ENCODE assay signal across 16 cellular contexts in genomic region chrX:16978193-16978984, GRCh38.
"Had no signal": no experiment of that assay in that cellular context is flagged by ENCODE, and none has a peak within 500 bp of the region (broad histone marks: within the 10 kb centered on the region; RNA-seq: fewer than 3 reads in every experiment).

No MANE protein-coding gene starts in this region.

- DNase-seq: activated CD4-positive, alpha-beta T cell treated with anti-CD3 and anti-CD28 coated beads, Interleukin-2, amount 50 U/mL, for 1 hour; activated CD8-positive, alpha-beta memory T cell treated with anti-CD3 and anti-CD28 coated beads for 24 hours; activated naive CD4-positive, alpha-beta T cell; activated naive CD8-positive, alpha-beta T cell treated with anti-CD3 and anti-CD28 coated beads, Interleukin-2, amount 10 ng/mL, durations not matched to agents 7 days and 5 days; brain microvascular endothelial cell; cerebellar nuclear complex; left colon; naive B cell; T-helper 9 cell had no signal

- FAIRE-seq: islet of Langerhans had no signal

- H3K27me3 Mint-ChIP-seq: dendritic cell treated with granulocyte-macrophage colony-stimulating factor and Interleukin-4, amounts not matched to agents 40 ng/mL and 50 ng/mL, for 4 days; naive B cell had no signal

- H3K4me3 Mint-ChIP-seq: activated naive CD8-positive, alpha-beta T cell treated with anti-CD3 and anti-CD28 coated beads, Interleukin-2, amount 10 ng/mL, durations not matched to agents 7 days and 5 days; dendritic cell treated with granulocyte-macrophage colony-stimulating factor and Interleukin-4, amounts not matched to agents 40 ng/mL and 50 ng/mL, for 4 days; naive B cell; stimulated activated effector memory CD8-positive, alpha-beta T cell treated with anti-CD3 and anti-CD28 coated beads, Interleukin-12 subunit alpha, Interleukin-12 subunit beta, amount 100 ng/mL, for 72 hours had no signal

- H3K27me3 ChIP-seq: brain microvascular endothelial cell, ovary had no signal

- ATAC-seq: activated CD4-positive, CD25-positive, alpha-beta regulatory T cell treated with anti-CD3 and anti-CD28 coated beads, Interleukin-2, amount 50 U/mL, for 24 hours; left colon; stimulated activated effector memory CD8-positive, alpha-beta T cell treated with anti-CD3 and anti-CD28 coated beads, Interleukin-12 subunit alpha, Interleukin-12 subunit beta, amount 100 ng/mL, for 72 hours had no signal

- H3K27ac ChIP-seq: brain microvascular endothelial cell, epithelial cell of prostate, ovary had no signal

- H3K4me1 Mint-ChIP-seq: activated naive CD8-positive, alpha-beta T cell treated with anti-CD3 and anti-CD28 coated beads, Interleukin-2, amount 10 ng/mL, durations not matched to agents 7 days and 5 days; stimulated activated effector memory CD8-positive, alpha-beta T cell treated with anti-CD3 and anti-CD28 coated beads, Interleukin-12 subunit alpha, Interleukin-12 subunit beta, amount 100 ng/mL, for 72 hours had no signal

- H3K36me3 Mint-ChIP-seq: activated naive CD8-positive, alpha-beta T cell treated with anti-CD3 and anti-CD28 coated beads, Interleukin-2, amount 10 ng/mL, durations not matched to agents 7 days and 5 days; naive B cell; stimulated activated effector memory CD8-positive, alpha-beta T cell treated with anti-CD3 and anti-CD28 coated beads, Interleukin-12 subunit alpha, Interleukin-12 subunit beta, amount 100 ng/mL, for 72 hours had no signal

- H3K9me3 ChIP-seq: ovary had no signal

- H3K36me3 ChIP-seq: brain microvascular endothelial cell, ovary had no signal

- H3K27ac Mint-ChIP-seq: activated naive CD8-positive, alpha-beta T cell treated with anti-CD3 and anti-CD28 coated beads, Interleukin-2, amount 10 ng/mL, durations not matched to agents 7 days and 5 days; dendritic cell treated with granulocyte-macrophage colony-stimulating factor and Interleukin-4, amounts not matched to agents 40 ng/mL and 50 ng/mL, for 4 days; stimulated activated effector memory CD8-positive, alpha-beta T cell treated with anti-CD3 and anti-CD28 coated beads, Interleukin-12 subunit alpha, Interleukin-12 subunit beta, amount 100 ng/mL, for 72 hours had no signal

- H3K9me3 Mint-ChIP-seq: activated naive CD8-positive, alpha-beta T cell treated with anti-CD3 and anti-CD28 coated beads, Interleukin-2, amount 10 ng/mL, durations not matched to agents 7 days and 5 days; dendritic cell treated with granulocyte-macrophage colony-stimulating factor and Interleukin-4, amounts not matched to agents 40 ng/mL and 50 ng/mL, for 4 days; stimulated activated effector memory CD8-positive, alpha-beta T cell treated with anti-CD3 and anti-CD28 coated beads, Interleukin-12 subunit alpha, Interleukin-12 subunit beta, amount 100 ng/mL, for 72 hours had no signal

- H3K4me3 ChIP-seq: lung, ovary had no signal
